Comparison of ENCODE assay signal across 15 cellular contexts in genomic region chr6:32182617-32183016, GRCh38. TPM values are rescaled to one million over a fixed set of nuclear protein-coding genes. Genes with fewer than 3 reads are reported as not detected.
DNase-seq lines count a peak whose midpoint lies in the region; ATAC-seq, FAIRE-seq and TF ChIP-seq lines count a peak whose summit lies in the region.
"Had no signal": no experiment of that assay in that cellular context is flagged by ENCODE, and none has a peak within 500 bp of the region (broad histone marks: within the 10 kb centered on the region; RNA-seq: fewer than 3 reads in every experiment).

No MANE protein-coding gene starts in this region.

- H3K4me1 Mint-ChIP-seq in naive thymus-derived CD4-positive, alpha-beta T cell: peaks cover 44 to 73% (median 62%) of the 10 kb centered on the region in 7 donors

- H3K9ac ChIP-seq in adipocyte (ENCODE audit: low read length): peak overlapping the region; percentile 22

- DNase-seq in right atrium auricular region (ENCODE audit: low spot score) (no peak), left cardiac atrium (no peak), adipocyte (ENCODE audit: low read depth) (no peak), uterus (no peak), GM19239 (ENCODE audit: insufficient read length, low spot score) (no peak), DMS 273 treated with DMSO at 0.1 percent for 48 hours (lab: John Stamatoyannopoulos, UW) (no peak)
- DNase-seq in naive thymus-derived CD4-positive, alpha-beta T cell: no peak
- DNase-seq: amniotic stem cell; DMS79 treated with DMSO at 0.1 percent for 48 hours; natural killer cell; NCI-H1417 treated with DMSO at 0.1 percent for 48 hours; NCI-H446; stimulated activated naive CD8-positive, alpha-beta T cell treated with anti-CD3 and anti-CD28 coated beads, Interleukin-15, Interleukin-2, amounts not matched to agents 100 U/mL and 50 U/mL, for 24 hours had no signal

- H3K4me1 ChIP-seq in right atrium auricular region: peaks cover 0 to 68% of the 10 kb centered on the region in 2 donors
- peaks cover 17% of the 10 kb centered on the region for H3K4me1 ChIP-seq in adipocyte (ENCODE audit: control insufficient read depth, insufficient read depth, low read length)
- H3K4me1 ChIP-seq in naive thymus-derived CD4-positive, alpha-beta T cell (ENCODE audit: control insufficient read depth in 2 of 2, insufficient read depth in 2 of 2, low read length in 2 of 2): peaks cover 10 to 45% of the 10 kb centered on the region in 2 donors
- peaks cover 9 to 14% of the 10 kb centered on the region in 2 donors for H3K4me1 ChIP-seq in uterus

- peaks cover 0 to 2% (median 0%) of the 10 kb centered on the region in 11 donors for H3K9me3 Mint-ChIP-seq in naive thymus-derived CD4-positive, alpha-beta T cell
- H3K9me3 Mint-ChIP-seq: natural killer cell had no signal

- TF ChIP-seq CTCF in right atrium auricular region (IDR thresholded peaks at IDR 0.05): no peak
- no peak for TF ChIP-seq CTCF in uterus (IDR thresholded peaks at IDR 0.05)

- ATAC-seq in left cardiac atrium (no peak), GM18909 (IDR thresholded peaks at IDR 0.05; ENCODE audit: poor library complexity, unreplicated experiment) (no peak)
- ATAC-seq in naive thymus-derived CD4-positive, alpha-beta T cell: no peak
- ATAC-seq: natural killer cell; right cardiac atrium; stimulated activated naive CD8-positive, alpha-beta T cell treated with anti-CD3 and anti-CD28 coated beads, Interleukin-15, Interleukin-2, amounts not matched to agents 100 U/mL and 50 U/mL, for 24 hours had no signal

- H3K27me3 ChIP-seq in right atrium auricular region: no peaks in the 10 kb centered on the region
- no peaks in the 10 kb centered on the region for H3K27me3 ChIP-seq in adipocyte (replicated peaks; ENCODE audit: control insufficient read depth, insufficient read depth, low read length)
- H3K27me3 ChIP-seq in naive thymus-derived CD4-positive, alpha-beta T cell (ENCODE audit: control insufficient read depth in 2 of 2, insufficient read depth in 2 of 2, low read length in 2 of 2): no peaks in the 10 kb centered on the region
- no peaks in the 10 kb centered on the region for H3K27me3 ChIP-seq in uterus

- H3K4me3 Mint-ChIP-seq in naive thymus-derived CD4-positive, alpha-beta T cell: no peak overlapping the region
- H3K4me3 Mint-ChIP-seq: natural killer cell had no signal

- no peak for FAIRE-seq in GM19239 (lab: Jason Lieb, UNC)

- no peaks in the 10 kb centered on the region for H3K9me3 ChIP-seq in right atrium auricular region
- H3K9me3 ChIP-seq in adipocyte (ENCODE audit: control insufficient read depth, low read length): no peaks in the 10 kb centered on the region
- H3K9me3 ChIP-seq in naive thymus-derived CD4-positive, alpha-beta T cell (ENCODE audit: control insufficient read depth in 2 of 3, low read length in 3 of 3): no peaks in the 10 kb centered on the region
- no peaks in the 10 kb centered on the region for H3K9me3 ChIP-seq in uterus

- intact Hi-C loops in left cardiac atrium (cut with DNase I): no loop called here
- intact Hi-C loops in naive thymus-derived CD4-positive, alpha-beta T cell (cut with micrococcal nuclease): no loop called here
- intact Hi-C loops in uterus (cut with DNase I; ENCODE audit: low total_unique reads): no loop called here

- H3K27me3 Mint-ChIP-seq in naive thymus-derived CD4-positive, alpha-beta T cell: no peaks in the 10 kb centered on the region

- peaks cover 43% of the 10 kb centered on the region for H3K36me3 ChIP-seq in right atrium auricular region
- peaks cover 40% of the 10 kb centered on the region for H3K36me3 ChIP-seq in adipocyte (ENCODE audit: control insufficient read depth, insufficient read depth, low read length, severe bottlenecking)
- H3K36me3 ChIP-seq in naive thymus-derived CD4-positive, alpha-beta T cell (ENCODE audit: control insufficient read depth in 2 of 3, insufficient read depth in 3 of 3, low read length in 3 of 3): peaks cover 13 to 62% (median 25%) of the 10 kb centered on the region in 3 experiments
- H3K36me3 ChIP-seq in uterus: no peaks in the 10 kb centered on the region

- peak overlapping the region; percentile 69 to 90 for H3K27ac ChIP-seq in right atrium auricular region
- H3K27ac ChIP-seq in naive thymus-derived CD4-positive, alpha-beta T cell (ENCODE audit: low read depth, low read length): peak overlapping the region; percentile 29
- H3K27ac ChIP-seq in uterus: peak overlapping the region; percentile 3 to 100

- no peak for TF ChIP-seq POLR2A in uterus (IDR thresholded peaks at IDR 0.05)

- no peak overlapping the region for H3K4me3 ChIP-seq in right atrium auricular region
- no peak overlapping the region for H3K4me3 ChIP-seq in adipocyte (ENCODE audit: low read length)
- H3K4me3 ChIP-seq in naive thymus-derived CD4-positive, alpha-beta T cell (ENCODE audit: low read length): no peak overlapping the region
- no peak overlapping the region for H3K4me3 ChIP-seq in uterus

- POLR2A ChIA-PET in naive thymus-derived CD4-positive, alpha-beta T cell (lab: Charles Lee): interaction anchor here (0.8 to 8.1 kb wide), 4 partner anchors 8 to 789 kb away, joined by 3 to 259 read pairs (median 4); partner anchors contain the start of genes FKBPL, GPSM3 and PBX2

- CTCF ChIA-PET in naive thymus-derived CD4-positive, alpha-beta T cell (lab: Charles Lee): interaction anchor here (0.5 to 1.3 kb wide), 3 partner anchors 10 to 105 kb away, joined by 3 to 4 read pairs (median 4); partner anchors contain the start of gene GPSM3

- peaks cover 9 to 32% (median 26%) of the 10 kb centered on the region in 5 donors for H3K36me3 Mint-ChIP-seq in naive thymus-derived CD4-positive, alpha-beta T cell

- peak overlapping the region in 5 of 9 donors; percentile 14 to 84 (median 53) for H3K27ac Mint-ChIP-seq in naive thymus-derived CD4-positive, alpha-beta T cell
- H3K27ac Mint-ChIP-seq: natural killer cell had no signal

RNA-seq across cellular contexts. Expression of gene AGER, which starts 1.4 kb away (rescaled TPM):
- total RNA-seq in right atrium auricular region (1 to 10 TPM in 1 of 2 donors, under 1 TPM in 1; 0.94 to 1.4 TPM), left cardiac atrium (1 to 10 TPM; 2.4 to 2.8 TPM), uterus (10 to 100 TPM in 1 of 4 donors, 1 to 10 TPM in 1, under 1 TPM in 1, not detected in 1; 0.59 to 12.4 (median 2.5) TPM)
- 10 to 100 TPM; 32.6 to 92.2 (median 38.0) TPM for total RNA-seq in naive thymus-derived CD4-positive, alpha-beta T cell
- polyA plus RNA-seq in naive thymus-derived CD4-positive, alpha-beta T cell: under 1 TPM in 1 of 2 donors, not detected in 1; 0.47 TPM

RNA-seq across cellular contexts. Expression of gene RNF5, which starts 4.4 kb away (rescaled TPM):
- total RNA-seq in right atrium auricular region: 100 to 1,000 TPM; 104 to 106 TPM
- total RNA-seq in left cardiac atrium: 10 to 100 TPM; 73.0 to 77.9 TPM
- total RNA-seq in naive thymus-derived CD4-positive, alpha-beta T cell: 10 to 100 TPM; 17.0 to 50.6 (median 40.9) TPM
- polyA plus RNA-seq in naive thymus-derived CD4-positive, alpha-beta T cell: 100 to 1,000 TPM; 107 to 111 TPM
- 10 to 100 TPM; 45.6 to 84.7 (median 56.3) TPM for total RNA-seq in uterus

RNA-seq across cellular contexts. Expression of gene AGPAT1, which starts 6.7 kb away (rescaled TPM):
- total RNA-seq in right atrium auricular region (10 to 100 TPM; 59.6 to 77.1 TPM), left cardiac atrium (10 to 100 TPM; 54.8 to 58.1 TPM), uterus (10 to 100 TPM; 14.2 to 71.2 (median 37.7) TPM)
- total RNA-seq in naive thymus-derived CD4-positive, alpha-beta T cell: 10 to 100 TPM; 25.0 to 46.1 (median 31.6) TPM
- 10 to 100 TPM; 19.3 to 19.5 TPM for polyA plus RNA-seq in naive thymus-derived CD4-positive, alpha-beta T cell

RNA-seq across cellular contexts. Expression of gene PBX2, which starts 7.4 kb away (rescaled TPM):
- total RNA-seq in right atrium auricular region (10 to 100 TPM; 26.0 to 32.5 TPM), left cardiac atrium (10 to 100 TPM; 43.7 to 47.7 TPM), uterus (100 to 1,000 TPM in 1 of 4 donors, 10 to 100 TPM in 3; 35.1 to 150 (median 57.7) TPM)
- total RNA-seq in naive thymus-derived CD4-positive, alpha-beta T cell: 100 to 1,000 TPM; 105 to 221 (median 144) TPM
- 1 to 10 TPM; 2.5 to 3.0 TPM for polyA plus RNA-seq in naive thymus-derived CD4-positive, alpha-beta T cell

RNA-seq across cellular contexts. Expression of gene GPSM3, which starts 9.8 kb away (rescaled TPM):
- total RNA-seq in right atrium auricular region (1 to 10 TPM; 3.6 to 9.0 TPM), left cardiac atrium (10 to 100 TPM in 1 of 2 donors, 1 to 10 TPM in 1; 8.5 to 15.8 TPM), uterus (1 to 10 TPM in 3 of 4 donors, not detected in 1; 2.3 to 9.7 (median 3.5) TPM)
- total RNA-seq in naive thymus-derived CD4-positive, alpha-beta T cell: 100 to 1,000 TPM; 268 to 325 (median 277) TPM
- 100 to 1,000 TPM; 148 to 178 TPM for polyA plus RNA-seq in naive thymus-derived CD4-positive, alpha-beta T cell

Comparison
In these comparisons a context has a peak if more than half of its experiments do, and no peak if none do; other contexts are left out.
1. H3K27ac ChIP-seq: peak in every context shown above with its lines; median percentile 80 in right atrium auricular region; 52 in uterus; 29 in naive thymus-derived CD4-positive, alpha-beta T cell.